Comparison of ENCODE assay signal across 1 cellular context in the genomic region with DNA sequence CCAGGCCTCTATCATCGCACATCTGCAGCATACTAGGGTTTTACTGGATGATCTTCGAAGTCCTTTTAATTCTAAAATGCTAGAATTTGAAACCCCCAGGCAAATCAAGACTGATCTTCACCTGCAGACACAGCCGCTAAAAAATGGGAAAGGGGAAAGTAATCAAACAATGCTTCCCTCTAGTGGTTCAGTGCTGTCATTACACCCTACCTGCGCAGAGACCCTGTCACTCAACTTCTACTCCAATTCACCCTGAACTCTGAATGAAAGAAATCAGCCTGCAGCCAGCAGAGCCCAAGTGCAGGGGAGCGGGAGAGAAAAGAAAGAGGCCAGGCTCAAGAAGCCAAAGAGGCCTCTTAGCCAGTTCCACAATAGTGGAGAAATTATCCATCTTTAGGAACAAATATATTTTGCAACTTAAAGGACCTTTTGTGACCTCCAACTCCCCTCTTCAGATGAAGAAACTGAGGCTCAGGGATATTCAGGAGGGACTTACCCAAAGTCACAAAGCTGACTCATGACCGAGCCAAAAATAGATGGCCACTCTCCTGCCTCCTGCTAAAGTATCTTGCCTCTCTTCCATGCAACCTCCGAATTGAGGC.
TF ChIP-seq lines count a peak whose summit lies in the region.

No MANE protein-coding gene starts in this region.

TF ChIP-seq in HepG2, 621 proteins besides CTCF, POLR2A, EP300 and RAD21:
- TF ChIP-seq, protein P1, sequence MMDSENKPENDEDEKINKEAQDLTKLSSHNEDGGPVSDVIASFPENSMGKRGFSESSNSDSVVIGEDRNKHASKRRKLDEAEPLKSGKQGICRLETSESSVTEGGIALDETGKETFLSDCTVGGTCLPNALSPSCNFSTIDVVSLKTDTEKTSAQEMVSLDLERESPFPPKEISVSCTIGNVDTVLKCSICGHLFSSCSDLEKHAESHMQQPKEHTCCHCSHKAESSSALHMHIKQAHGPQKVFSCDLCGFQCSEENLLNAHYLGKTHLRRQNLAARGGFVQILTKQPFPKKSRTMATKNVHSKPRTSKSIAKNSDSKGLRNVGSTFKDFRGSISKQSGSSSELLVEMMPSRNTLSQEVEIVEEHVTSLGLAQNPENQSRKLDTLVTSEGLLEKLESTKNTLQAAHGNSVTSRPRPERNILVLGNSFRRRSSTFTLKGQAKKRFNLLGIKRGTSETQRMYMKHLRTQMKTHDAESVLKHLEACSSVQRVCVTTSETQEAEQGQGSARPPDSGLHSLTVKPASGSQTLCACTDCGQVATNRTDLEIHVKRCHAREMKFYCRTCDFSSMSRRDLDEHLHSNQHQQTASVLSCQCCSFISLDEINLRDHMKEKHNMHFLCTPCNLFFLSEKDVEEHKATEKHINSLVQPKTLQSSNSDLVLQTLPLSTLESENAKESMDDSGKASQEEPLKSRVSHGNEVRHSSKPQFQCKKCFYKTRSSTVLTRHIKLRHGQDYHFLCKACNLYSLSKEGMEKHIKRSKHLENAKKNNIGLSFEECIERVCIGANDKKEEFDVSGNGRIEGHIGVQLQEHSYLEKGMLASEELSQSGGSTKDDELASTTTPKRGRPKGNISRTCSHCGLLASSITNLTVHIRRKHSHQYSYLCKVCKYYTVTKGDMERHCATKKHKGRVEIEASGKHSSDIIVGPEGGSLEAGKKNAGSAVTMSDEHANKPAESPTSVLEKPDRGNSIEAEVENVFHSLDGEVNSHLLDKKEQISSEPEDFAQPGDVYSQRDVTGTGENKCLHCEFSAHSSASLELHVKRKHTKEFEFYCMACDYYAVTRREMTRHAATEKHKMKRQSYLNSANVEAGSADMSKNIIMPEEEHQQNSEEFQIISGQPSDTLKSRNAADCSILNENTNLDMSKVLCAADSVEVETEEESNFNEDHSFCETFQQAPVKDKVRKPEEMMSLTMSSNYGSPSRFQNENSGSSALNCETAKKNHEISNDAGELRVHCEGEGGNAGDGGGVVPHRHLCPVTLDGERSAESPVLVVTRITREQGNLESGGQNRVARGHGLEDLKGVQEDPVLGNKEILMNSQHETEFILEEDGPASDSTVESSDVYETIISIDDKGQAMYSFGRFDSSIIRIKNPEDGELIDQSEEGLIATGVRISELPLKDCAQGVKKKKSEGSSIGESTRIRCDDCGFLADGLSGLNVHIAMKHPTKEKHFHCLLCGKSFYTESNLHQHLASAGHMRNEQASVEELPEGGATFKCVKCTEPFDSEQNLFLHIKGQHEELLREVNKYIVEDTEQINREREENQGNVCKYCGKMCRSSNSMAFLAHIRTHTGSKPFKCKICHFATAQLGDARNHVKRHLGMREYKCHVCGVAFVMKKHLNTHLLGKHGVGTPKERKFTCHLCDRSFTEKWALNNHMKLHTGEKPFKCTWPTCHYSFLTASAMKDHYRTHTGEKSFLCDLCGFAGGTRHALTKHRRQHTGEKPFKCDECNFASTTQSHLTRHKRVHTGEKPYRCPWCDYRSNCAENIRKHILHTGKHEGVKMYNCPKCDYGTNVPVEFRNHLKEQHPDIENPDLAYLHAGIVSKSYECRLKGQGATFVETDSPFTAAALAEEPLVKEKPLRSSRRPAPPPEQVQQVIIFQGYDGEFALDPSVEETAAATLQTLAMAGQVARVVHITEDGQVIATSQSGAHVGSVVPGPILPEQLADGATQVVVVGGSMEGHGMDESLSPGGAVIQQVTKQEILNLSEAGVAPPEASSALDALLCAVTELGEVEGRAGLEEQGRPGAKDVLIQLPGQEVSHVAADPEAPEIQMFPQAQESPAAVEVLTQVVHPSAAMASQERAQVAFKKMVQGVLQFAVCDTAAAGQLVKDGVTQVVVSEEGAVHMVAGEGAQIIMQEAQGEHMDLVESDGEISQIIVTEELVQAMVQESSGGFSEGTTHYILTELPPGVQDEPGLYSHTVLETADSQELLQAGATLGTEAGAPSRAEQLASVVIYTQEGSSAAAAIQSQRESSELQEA (CRISPR knock-in tag; IDR thresholded peaks at IDR 0.05; ENCODE audit: not compliant biosample characterization) = no peak
- TF ChIP-seq SMC3 (IDR thresholded peaks at IDR 0.05; ENCODE audit: low read length) (peak; percentile 68; the same call in 1 of the 2 replicates), CHCHD3 (CRISPR knock-in tag; IDR thresholded peaks at IDR 0.05) (no peak), ZSCAN31 (CRISPR knock-in tag; IDR thresholded peaks at IDR 0.05; ENCODE audit: low read depth) (no peak), HOXA3 (CRISPR knock-in tag; IDR thresholded peaks at IDR 0.05) (no peak), ZNF614 (CRISPR knock-in tag; IDR thresholded peaks at IDR 0.05; ENCODE audit: borderline replicate concordance) (no peak), ZNF503 (CRISPR knock-in tag; IDR thresholded peaks at IDR 0.05) (no peak), FOXA1 (IDR thresholded peaks at IDR 0.05) (no peak), FOXA1 (CRISPR knock-in tag; IDR thresholded peaks at IDR 0.05) (0 out of 2 replicates have a peak, but pooled peaks have one; percentile 28), USF2 (IDR thresholded peaks at IDR 0.05; ENCODE audit: low read depth, low read length) (no peak), USF2 (CRISPR knock-in tag; IDR thresholded peaks at IDR 0.05; ENCODE audit: borderline replicate concordance) (no peak), ZNF558 (CRISPR knock-in tag; IDR thresholded peaks at IDR 0.05; ENCODE audit: borderline replicate concordance) (no peak), DMAP1 (CRISPR knock-in tag; IDR thresholded peaks at IDR 0.05) (no peak), SIX1 (CRISPR knock-in tag; IDR thresholded peaks at IDR 0.05; ENCODE audit: borderline replicate concordance) (no peak), ZNF317 (CRISPR knock-in tag; IDR thresholded peaks at IDR 0.05) (0 out of 2 replicates have a peak, but pooled peaks have one; percentile 41), ZNF780A (CRISPR knock-in tag; IDR thresholded peaks at IDR 0.05) (0 out of 2 replicates have a peak, but pooled peaks have one; percentile 45), XRCC5 (optimal IDR thresholded peaks at IDR 0.05; ENCODE audit: low read length) (peak; percentile 28), STAG1 (CRISPR knock-in tag; IDR thresholded peaks at IDR 0.05) (peak; percentile 64), PBX2 (CRISPR knock-in tag; IDR thresholded peaks at IDR 0.05) (peak; percentile 82), U2AF2 (IDR thresholded peaks at IDR 0.05; ENCODE audit: low read depth, low read length) (no peak), RXRB (CRISPR knock-in tag; IDR thresholded peaks at IDR 0.05; ENCODE audit: borderline replicate concordance) (0 out of 2 replicates have a peak, but pooled peaks have one; percentile 9), ZNF713 (CRISPR knock-in tag; IDR thresholded peaks at IDR 0.05) (no peak), ZNF331 (CRISPR knock-in tag; IDR thresholded peaks at IDR 0.05) (0 out of 2 replicates have a peak, but pooled peaks have one; percentile 7), ZNF17 (CRISPR knock-in tag; IDR thresholded peaks at IDR 0.05) (no peak), NR2F1 (CRISPR knock-in tag; IDR thresholded peaks at IDR 0.05) (no peak), ZNF431 (CRISPR knock-in tag; IDR thresholded peaks at IDR 0.05; ENCODE audit: borderline replicate concordance, low read depth) (no peak), ARID3A (IDR thresholded peaks at IDR 0.05; ENCODE audit: low read depth, low read length) (0 out of 2 replicates have a peak, but pooled peaks have one; percentile 41), ARHGAP35 (CRISPR knock-in tag; IDR thresholded peaks at IDR 0.05; ENCODE audit: borderline replicate concordance) (no peak), RERE (CRISPR knock-in tag; IDR thresholded peaks at IDR 0.05; ENCODE audit: low read depth) (no peak), KLF16 (CRISPR knock-in tag; IDR thresholded peaks at IDR 0.05) (no peak)
